9 cellular contexts compared by ENCODE assay signal in genomic region chr4:6939761-6940743, GRCh38. TPM values are rescaled to one million over a fixed set of nuclear protein-coding genes. Genes with fewer than 3 reads are reported as not detected.
DNase-seq lines count a peak whose midpoint lies in the region; ATAC-seq and TF ChIP-seq lines count a peak whose summit lies in the region.
"Had no signal": no experiment of that assay in that cellular context is flagged by ENCODE, and none has a peak within 500 bp of the region (broad histone marks: within the 10 kb centered on the region; RNA-seq: fewer than 3 reads in every experiment).

No MANE protein-coding gene starts in this region.

- POLR2A ChIA-PET in WTC11 (lab: Charles Lee): no interaction called here

- H3K4me1 ChIP-seq in mucosa of rectum (ENCODE audit: control insufficient read depth in 2 of 2, insufficient read depth in 2 of 2, low read length in 2 of 2): peaks cover 37 to 45% of the 10 kb centered on the region in 2 donors
- peaks cover 7% of the 10 kb centered on the region for H3K4me1 ChIP-seq in prostate gland (replicated peaks)
- H3K4me1 ChIP-seq: parathyroid adenoma had no signal

- no peak for TF ChIP-seq POLR2A in prostate gland (IDR thresholded peaks at IDR 0.05)

- H3K27ac ChIP-seq in mucosa of rectum (ENCODE audit: low read depth in 2 of 2, low read length in 2 of 2) (peak overlapping the region; percentile 39 to 55), prostate gland (no peak overlapping the region)
- H3K27ac ChIP-seq: parathyroid adenoma had no signal

- no peak overlapping the region for H3K4me3 Mint-ChIP-seq in WTC11

- CTCF ChIA-PET in WTC11 (lab: Charles Lee): interaction anchor here (0.6 to 0.9 kb wide), 2 partner anchors 23 to 35 kb away, joined by 3 read pairs; no protein-coding TSS in a partner anchor

- DNase-seq in ELF-1 (ENCODE audit: low read depth, low spot score) (peak; percentile 77), WTC11 (ENCODE audit: low spot score) (peak; percentile 50), G401 (ENCODE audit: low spot score) (no peak), SKM-1 (lab: John Stamatoyannopoulos, UW; ENCODE audit: unreplicated experiment) (no peak), prostate gland (ENCODE audit: low spot score) (no peak), RKO (ENCODE audit: low spot score) (no peak)

- peak; percentile 55 for ATAC-seq in HG02678 (IDR thresholded peaks at IDR 0.05; ENCODE audit: unreplicated experiment)
- ATAC-seq in WTC11: peak; percentile 33

- no peaks in the 10 kb centered on the region for H3K27me3 ChIP-seq in mucosa of rectum (ENCODE audit: control insufficient read depth in 2 of 2, insufficient read depth in 2 of 2, low read length in 2 of 2)
- H3K27me3 ChIP-seq in prostate gland (replicated peaks; ENCODE audit: insufficient read depth): no peaks in the 10 kb centered on the region

- in situ Hi-C loops in G401 (cut with HindIII; ENCODE audit: low sequenced_read_pairs): no loop called here

- H3K27ac Mint-ChIP-seq in WTC11: peak overlapping the region; percentile 89

- H3K9me3 Mint-ChIP-seq in WTC11: no peaks in the 10 kb centered on the region

- no peaks in the 10 kb centered on the region for H3K9me3 ChIP-seq in mucosa of rectum (ENCODE audit: control insufficient read depth in 2 of 2, low read length in 2 of 2)
- H3K9me3 ChIP-seq in prostate gland: no peaks in the 10 kb centered on the region

- WGBS in prostate gland: 81% methylated on average over 24 of the region's 24 CpGs

- peaks cover 70% of the 10 kb centered on the region for H3K4me1 Mint-ChIP-seq in WTC11

- intact Hi-C loops in prostate gland (cut with DNase I): no loop called here

- peaks cover 2 to 3% of the 10 kb centered on the region in 2 donors for H3K36me3 ChIP-seq in mucosa of rectum (ENCODE audit: control insufficient read depth in 2 of 2, insufficient read depth in 2 of 2, low read length in 2 of 2)
- no peaks in the 10 kb centered on the region for H3K36me3 ChIP-seq in prostate gland

- H3K27me3 Mint-ChIP-seq in WTC11 (ENCODE audit: low read depth): no peaks in the 10 kb centered on the region

- H3K9ac ChIP-seq in mucosa of rectum (ENCODE audit: low read depth in 1 of 2, low read length in 2 of 2): no peak overlapping the region
- H3K9ac ChIP-seq: parathyroid adenoma had no signal

- TF ChIP-seq CTCF in WTC11 (IDR thresholded peaks at IDR 0.05) (no peak), prostate gland (IDR thresholded peaks at IDR 0.05) (no peak)

- H3K36me3 Mint-ChIP-seq in WTC11: no peaks in the 10 kb centered on the region

- H3K4me3 ChIP-seq in mucosa of rectum (ENCODE audit: low read length in 2 of 2) (no peak overlapping the region), prostate gland (no peak overlapping the region)

TF ChIP-seq in WTC11, 78 proteins besides CTCF, POLR2A, EP300 and RAD21:
- TF ChIP-seq SMAD4 (CRISPR knock-in tag; IDR thresholded peaks at IDR 0.05) (no peak), TCF7 (CRISPR knock-in tag; IDR thresholded peaks at IDR 0.05; ENCODE audit: low read depth) (no peak), RORB (CRISPR knock-in tag; IDR thresholded peaks at IDR 0.05) (no peak), PRDM15 (CRISPR knock-in tag; IDR thresholded peaks at IDR 0.05) (no peak), HMGA2 (CRISPR knock-in tag; IDR thresholded peaks at IDR 0.05) (no peak), USF2 (CRISPR knock-in tag; IDR thresholded peaks at IDR 0.05) (no peak), SMAD3 (CRISPR knock-in tag; IDR thresholded peaks at IDR 0.05; ENCODE audit: borderline replicate concordance) (no peak)

RNA-seq across cellular contexts. Expression of gene TBC1D14, which starts 30.4 kb away (rescaled TPM):
- 42.4 to 45.1 TPM (median 43.4 TPM) in 3 replicates for total RNA-seq in WTC11 (2021)
- 53.5 and 58.4 TPM in 2 replicates for total RNA-seq in G401 (2014; rRNA removed; shearing (Covaris generic))
- total RNA-seq in prostate gland: 10 to 100 TPM; 56.2 to 90.5 TPM

Comparison
In these comparisons a context has a peak if more than half of its experiments do, and no peak if none do; other contexts are left out.
1. DNase-seq: peak in ELF-1 (single experiment) and WTC11 (single experiment); none in G401 (single experiment), SKM-1 (single experiment), prostate gland (single experiment) and RKO (single experiment).
2. H3K27ac ChIP-seq: peak in mucosa of rectum (2 of 2); none in prostate gland (0 of 2).